In the genomic region with DNA sequence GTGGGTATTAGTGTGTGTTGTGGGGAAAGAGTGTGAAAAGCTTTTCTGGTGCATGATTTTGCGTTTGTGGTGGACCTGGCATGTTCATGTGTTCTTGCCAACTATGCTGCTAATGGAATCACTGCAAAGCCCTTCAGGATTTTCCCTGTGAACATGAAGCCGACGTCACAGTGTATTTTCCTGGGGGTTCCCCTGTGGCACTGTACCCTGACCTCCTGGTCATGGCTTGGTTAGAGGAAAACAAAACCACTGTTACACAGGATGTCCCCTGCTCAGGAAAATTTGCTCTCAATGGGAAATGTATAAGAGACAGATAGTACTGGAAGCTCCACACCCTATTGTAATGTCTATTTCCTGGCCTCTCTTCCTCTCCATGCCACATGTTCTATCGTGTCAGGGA, we compare ENCODE assay signal across 21 cellular contexts. TPM values are rescaled to one million over a fixed set of nuclear protein-coding genes. Genes with fewer than 3 reads are reported as not detected.
DNase-seq lines count a peak whose midpoint lies in the region; ATAC-seq and TF ChIP-seq lines count a peak whose summit lies in the region.
"Had no signal": no experiment of that assay in that cellular context is flagged by ENCODE, and none has a peak within 500 bp of the region (broad histone marks: within the 10 kb centered on the region; RNA-seq: fewer than 3 reads in every experiment).

No MANE protein-coding gene starts in this region.

- peak; percentile 68 for DNase-seq in M059J (ENCODE audit: low read depth)
- no peak for DNase-seq in body of pancreas
- DNase-seq in glutamatergic neuron: no peak
- no peak for DNase-seq in A673 (ENCODE audit: low spot score)
- DNase-seq in right cardiac atrium: no peak
- DNase-seq: C1 segment of cervical spinal cord, DMS 273 treated with DMSO at 0.1 percent for 48 hours, GDM1, NCI-H146, NCI-H2081 treated with DMSO at 0.1 percent for 48 hours, NCI-H510A, NCI-H82, Right ventricle myocardium superior had no signal

- H3K27ac ChIP-seq in body of pancreas (no peak overlapping the region), gastroesophageal sphincter (peak overlapping the region in 2 of 4 donors; percentile 18 to 51), parathyroid adenoma (peak overlapping the region; percentile 13), A673 (ENCODE audit: low read depth, low read length, poor library complexity, severe bottlenecking) (no peak overlapping the region), right cardiac atrium (ENCODE audit: low read length) (no peak overlapping the region)
- H3K27ac ChIP-seq: A549, HL-60 had no signal

- peak; percentile 33 for ATAC-seq in body of pancreas
- peak; percentile 43 for ATAC-seq in gastroesophageal sphincter
- ATAC-seq in HG03520 (IDR thresholded peaks at IDR 0.05; ENCODE audit: unreplicated experiment): no peak
- no peak for ATAC-seq in right cardiac atrium
- ATAC-seq: A549, GM23338, HCT116, K562 had no signal

- H3K4me3 Mint-ChIP-seq in glutamatergic neuron (ENCODE audit: unreplicated experiment): no peak overlapping the region
- H3K4me3 Mint-ChIP-seq: GM23338 had no signal

- no peaks in the 10 kb centered on the region for H3K36me3 ChIP-seq in body of pancreas (replicated peaks in 1 of 2; ENCODE audit: insufficient read depth in 1 of 2, low read depth in 2 of 2)
- H3K36me3 ChIP-seq in gastroesophageal sphincter: no peaks in the 10 kb centered on the region
- H3K36me3 ChIP-seq in parathyroid adenoma (ENCODE audit: control insufficient read depth, insufficient read depth, low read length): no peaks in the 10 kb centered on the region
- H3K36me3 ChIP-seq in A673 (ENCODE audit: insufficient read depth, low read length, poor library complexity, severe bottlenecking): no peaks in the 10 kb centered on the region

- 59 to 60% methylated on average over 4 of the region's 4 CpGs for WGBS in body of pancreas, 2 donors
- 52 to 58% methylated on average over 1 to 4 of the region's 4 CpGs for WGBS in gastroesophageal sphincter (ENCODE audit: low coverage in 1 of 2), 2 donors
- 55% methylated on average over 4 of the region's 4 CpGs for WGBS in right cardiac atrium

- intact Hi-C loops in body of pancreas (cut with DNase I): no loop called here
- intact Hi-C loops in A673 (cut with micrococcal nuclease; ENCODE audit: unreplicated experiment): no loop called here
- intact Hi-C loops in right cardiac atrium (cut with DNase I): no loop called here

- H3K4me1 ChIP-seq in body of pancreas (no peaks in the 10 kb centered on the region), gastroesophageal sphincter (no peaks in the 10 kb centered on the region), parathyroid adenoma (no peaks in the 10 kb centered on the region), A673 (ENCODE audit: insufficient read depth, low read length, poor library complexity, severe bottlenecking) (no peaks in the 10 kb centered on the region), right cardiac atrium (ENCODE audit: control insufficient read depth, insufficient read depth, low read length) (no peaks in the 10 kb centered on the region)
- H3K4me1 ChIP-seq: A549 had no signal

- H3K4me3 ChIP-seq in body of pancreas (no peak overlapping the region), gastroesophageal sphincter (no peak overlapping the region), parathyroid adenoma (ENCODE audit: low read depth, low read length) (no peak overlapping the region), A673 (ENCODE audit: low read depth, low read length, poor library complexity, severe bottlenecking) (no peak overlapping the region), right cardiac atrium (ENCODE audit: low read length) (no peak overlapping the region)
- H3K4me3 ChIP-seq: A549, GM23338, K562 had no signal

- TF ChIP-seq CTCF in body of pancreas (IDR thresholded peaks at IDR 0.05) (no peak), gastroesophageal sphincter (IDR thresholded peaks at IDR 0.05) (no peak), parathyroid adenoma (IDR thresholded peaks at IDR 0.05) (no peak), glutamatergic neuron (IDR thresholded peaks at IDR 0.05; ENCODE audit: partially characterized antibody, unreplicated experiment) (no peak), A673 (conservative IDR thresholded peaks at IDR 0.05; ENCODE audit: low read depth, low read length) (no peak)

- H3K9me3 ChIP-seq in body of pancreas (no peaks in the 10 kb centered on the region), gastroesophageal sphincter (no peaks in the 10 kb centered on the region), parathyroid adenoma (ENCODE audit: control insufficient read depth, low read length) (no peaks in the 10 kb centered on the region), A673 (ENCODE audit: low read depth, low read length, poor library complexity, severe bottlenecking) (no peaks in the 10 kb centered on the region), right cardiac atrium (ENCODE audit: control insufficient read depth, low read length) (no peaks in the 10 kb centered on the region)
- H3K9me3 ChIP-seq: A549 had no signal

- CTCF ChIA-PET in A673 (lab: Charles Lee): no interaction called here

- POLR2A ChIA-PET in A673 (lab: Charles Lee; ENCODE audit: low non-redundant PET): no interaction called here

- H3K36me3 Mint-ChIP-seq in glutamatergic neuron (ENCODE audit: unreplicated experiment): no peaks in the 10 kb centered on the region

- H3K4me2 ChIP-seq in parathyroid adenoma (ENCODE audit: low read length): no peak overlapping the region
- H3K4me2 ChIP-seq: A549, GM23338 had no signal

- H3K9ac ChIP-seq in parathyroid adenoma: no peak overlapping the region

- H2AFZ ChIP-seq in parathyroid adenoma: no peak overlapping the region
- H2AFZ ChIP-seq: GM23338 had no signal

- TF ChIP-seq POLR2A in body of pancreas (IDR thresholded peaks at IDR 0.05): no peak
- TF ChIP-seq POLR2A in gastroesophageal sphincter (IDR thresholded peaks at IDR 0.05): no peak

- H3K4me1 Mint-ChIP-seq in glutamatergic neuron (ENCODE audit: low read depth, unreplicated experiment): no peaks in the 10 kb centered on the region

- no peak for TF ChIP-seq EP300 in gastroesophageal sphincter (IDR thresholded peaks at IDR 0.05)

- no peaks in the 10 kb centered on the region for H3K79me2 ChIP-seq in parathyroid adenoma

- H3K27ac Mint-ChIP-seq in glutamatergic neuron (ENCODE audit: unreplicated experiment): no peak overlapping the region
- H3K27ac Mint-ChIP-seq: GM23338 had no signal

- BruUV-seq in A673 (replicated peaks; lab: Mats Ljungman, UMichigan): no TSS peak

- H3K9me3 Mint-ChIP-seq in glutamatergic neuron (ENCODE audit: unreplicated experiment): peaks cover 4% of the 10 kb centered on the region
- H3K9me3 Mint-ChIP-seq: GM23338 had no signal

- H3K27me3 ChIP-seq in body of pancreas: no peaks in the 10 kb centered on the region
- peaks cover 4% of the 10 kb centered on the region for H3K27me3 ChIP-seq in gastroesophageal sphincter
- H3K27me3 ChIP-seq in parathyroid adenoma (ENCODE audit: control insufficient read depth, insufficient read depth, low read length): no peaks in the 10 kb centered on the region
- H3K27me3 ChIP-seq in A673 (replicated peaks; ENCODE audit: insufficient read depth, low read depth, low read length, poor library complexity): no peaks in the 10 kb centered on the region
- no peaks in the 10 kb centered on the region for H3K27me3 ChIP-seq in right cardiac atrium (ENCODE audit: control insufficient read depth, insufficient read depth)

- H3K27me3 Mint-ChIP-seq in glutamatergic neuron (ENCODE audit: unreplicated experiment): no peaks in the 10 kb centered on the region

RNA-seq across cellular contexts. Expression of a gene that starts 19.6 kb away (rescaled TPM):
- total RNA-seq in M059J (2014; rRNA removed; shearing (Covaris generic)): 5.5 and 11.9 TPM in 2 replicates
- total RNA-seq in body of pancreas (1 to 10 TPM; 6.0 to 9.6 TPM), gastroesophageal sphincter (10 to 100 TPM in 3 of 4 donors, 1 to 10 TPM in 1; 9.9 to 21.3 (median 12.2) TPM), glutamatergic neuron (ENCODE audit: unreplicated experiment) (10.0 TPM), A673 (2021) (4.1 and 7.3 TPM in 2 replicates), right cardiac atrium (1 to 10 TPM; 5.9 to 8.9 (median 7.0) TPM)
- polyA plus RNA-seq in right cardiac atrium: 2.3 TPM
- polyA plus RNA-seq: A549 had no signal

Comparison
In these comparisons a context has a peak if more than half of its experiments do, and no peak if none do; other contexts are left out.
1. ATAC-seq: peak in body of pancreas (single experiment) and gastroesophageal sphincter (single experiment); none in HG03520 (single experiment) and right cardiac atrium (0 of 2).